ENCODE assay signal across 10 cellular contexts in genomic region chr7:33054261-33054964, GRCh38. TPM values are rescaled to one million over a fixed set of nuclear protein-coding genes. Genes with fewer than 3 reads are reported as not detected.
DNase-seq lines count a peak whose midpoint lies in the region; ATAC-seq and TF ChIP-seq lines count a peak whose summit lies in the region.
"Had no signal": no experiment of that assay in that cellular context is flagged by ENCODE, and none has a peak within 500 bp of the region (broad histone marks: within the 10 kb centered on the region; RNA-seq: fewer than 3 reads in every experiment).

No MANE protein-coding gene starts in this region.

- H3K27me3 ChIP-seq in naive thymus-derived CD4-positive, alpha-beta T cell (ENCODE audit: control insufficient read depth in 2 of 2, insufficient read depth in 2 of 2, low read length in 2 of 2), result no peaks in the 10 kb centered on the region
- H3K27me3 ChIP-seq: upper lobe of left lung had no signal

- no peaks in the 10 kb centered on the region for H3K9me3 ChIP-seq in naive thymus-derived CD4-positive, alpha-beta T cell (ENCODE audit: control insufficient read depth in 2 of 3, low read length in 3 of 3)
- H3K9me3 ChIP-seq: upper lobe of left lung had no signal

- peaks cover 18 to 21% of the 10 kb centered on the region in 2 donors for H3K4me1 ChIP-seq in naive thymus-derived CD4-positive, alpha-beta T cell (ENCODE audit: control insufficient read depth in 2 of 2, insufficient read depth in 2 of 2, low read length in 2 of 2)

- no peaks in the 10 kb centered on the region for H3K9me3 Mint-ChIP-seq in activated T-helper 1 cell treated with anti-CD3 and anti-CD28 coated beads, Interleukin-12 subunit alpha, Interleukin-12 subunit beta, Interleukin-2, Interleukin-4 antibody, amounts not matched to agents 30 ng/mL and 10 ng/mL and 1 ng/mL, durations not matched to agents 14 hours and 24 hours and 36 hours
- no peaks in the 10 kb centered on the region for H3K9me3 Mint-ChIP-seq in naive thymus-derived CD4-positive, alpha-beta T cell
- H3K9me3 Mint-ChIP-seq in type B pancreatic cell, result no peaks in the 10 kb centered on the region
- H3K9me3 Mint-ChIP-seq: IgD-negative memory B cell had no signal

- POLR2A ChIA-PET in naive thymus-derived CD4-positive, alpha-beta T cell (lab: Charles Lee), result interaction anchor here (1.3 to 5.1 kb wide), 3 partner anchors 8 to 163 kb away, joined by 3 to 41 read pairs (median 11); partner anchors contain the start of genes KBTBD2 and NT5C3A

- peaks cover 9% of the 10 kb centered on the region for H3K36me3 Mint-ChIP-seq in activated T-helper 1 cell treated with anti-CD3 and anti-CD28 coated beads, Interleukin-12 subunit alpha, Interleukin-12 subunit beta, Interleukin-2, Interleukin-4 antibody, amounts not matched to agents 30 ng/mL and 10 ng/mL and 1 ng/mL, durations not matched to agents 14 hours and 24 hours and 36 hours (ENCODE audit: low read depth)
- H3K36me3 Mint-ChIP-seq in naive thymus-derived CD4-positive, alpha-beta T cell, result peaks cover 0 to 5% (median 5%) of the 10 kb centered on the region in 5 donors
- H3K36me3 Mint-ChIP-seq in type B pancreatic cell, result peaks cover 6% of the 10 kb centered on the region

- peak; percentile 37 for ATAC-seq in GM18498 (IDR thresholded peaks at IDR 0.05; ENCODE audit: unreplicated experiment)
- ATAC-seq in naive thymus-derived CD4-positive, alpha-beta T cell, result peak; percentile 78
- ATAC-seq in HG03039 (IDR thresholded peaks at IDR 0.05; ENCODE audit: unreplicated experiment), result no peak

- TF ChIP-seq POLR2A in lower leg skin (IDR thresholded peaks at IDR 0.05), result no peak

- H3K4me1 Mint-ChIP-seq in activated T-helper 1 cell treated with anti-CD3 and anti-CD28 coated beads, Interleukin-12 subunit alpha, Interleukin-12 subunit beta, Interleukin-2, Interleukin-4 antibody, amounts not matched to agents 30 ng/mL and 10 ng/mL and 1 ng/mL, durations not matched to agents 14 hours and 24 hours and 36 hours (ENCODE audit: low read depth), result peaks cover 52% of the 10 kb centered on the region
- peaks cover 27 to 88% (median 77%) of the 10 kb centered on the region in 7 donors for H3K4me1 Mint-ChIP-seq in naive thymus-derived CD4-positive, alpha-beta T cell
- peaks cover 17% of the 10 kb centered on the region for H3K4me1 Mint-ChIP-seq in type B pancreatic cell (ENCODE audit: unreplicated experiment)

- H3K36me3 ChIP-seq in naive thymus-derived CD4-positive, alpha-beta T cell (ENCODE audit: control insufficient read depth in 2 of 3, insufficient read depth in 3 of 3, low read length in 3 of 3), result no peaks in the 10 kb centered on the region
- H3K36me3 ChIP-seq: upper lobe of left lung had no signal

- 82 to 91% methylated on average over 2 of the region's 2 CpGs for WGBS in lower leg skin, 2 donors

- H3K27ac Mint-ChIP-seq in activated T-helper 1 cell treated with anti-CD3 and anti-CD28 coated beads, Interleukin-12 subunit alpha, Interleukin-12 subunit beta, Interleukin-2, Interleukin-4 antibody, amounts not matched to agents 30 ng/mL and 10 ng/mL and 1 ng/mL, durations not matched to agents 14 hours and 24 hours and 36 hours, result peak overlapping the region; percentile 23
- H3K27ac Mint-ChIP-seq in naive thymus-derived CD4-positive, alpha-beta T cell, result peak overlapping the region; percentile 58 to 90 (median 76)
- H3K27ac Mint-ChIP-seq in type B pancreatic cell, result no peak overlapping the region
- H3K27ac Mint-ChIP-seq: IgD-negative memory B cell had no signal

- CTCF ChIA-PET in naive thymus-derived CD4-positive, alpha-beta T cell (lab: Charles Lee), result interaction anchor here (0.9 to 2.7 kb wide), 7 partner anchors 8 to 208 kb away, joined by 3 to 9 read pairs (median 5); partner anchors contain the start of gene NT5C3A

- in situ Hi-C loops in KBM-7 (cut with MboI; ENCODE audit: low pct_unique_long_range_greater_than_20kb, low sequenced_read_pairs), result no loop called here

- DNase-seq in KBM-7 (peak; percentile 35), lower leg skin (ENCODE audit: low spot score in 2 of 2) (no peak), type B pancreatic cell (ENCODE audit: extremely low spot score, unreplicated experiment) (no peak)
- DNase-seq in activated T-helper 1 cell treated with anti-CD3 and anti-CD28 coated beads, Interleukin-12 subunit alpha, Interleukin-12 subunit beta, Interleukin-2, Interleukin-4 antibody, amounts not matched to agents 30 ng/mL and 10 ng/mL and 1 ng/mL, durations not matched to agents 14 hours and 24 hours and 36 hours (ENCODE audit: low spot score), result no peak
- peak in 5 of 9 donors; percentile 11 to 31 (median 23) for DNase-seq in naive thymus-derived CD4-positive, alpha-beta T cell
- DNase-seq: stimulated activated CD4-positive, alpha-beta T cell treated with anti-CD3 and anti-CD28 coated beads, Interleukin-15, amount 100 ng/mL, for 24 hours; upper lobe of left lung had no signal

- H3K4me3 ChIP-seq in naive thymus-derived CD4-positive, alpha-beta T cell (ENCODE audit: low read length), result no peak overlapping the region
- H3K4me3 ChIP-seq in lower leg skin (ENCODE audit: low read depth, poor library complexity, severe bottlenecking), result no peak overlapping the region
- H3K4me3 ChIP-seq: upper lobe of left lung had no signal

- TF ChIP-seq CTCF in lower leg skin (IDR thresholded peaks at IDR 0.05) (no peak), type B pancreatic cell (conservative IDR thresholded peaks at IDR 0.05) (no peak)

- no peaks in the 10 kb centered on the region for H3K27me3 Mint-ChIP-seq in activated T-helper 1 cell treated with anti-CD3 and anti-CD28 coated beads, Interleukin-12 subunit alpha, Interleukin-12 subunit beta, Interleukin-2, Interleukin-4 antibody, amounts not matched to agents 30 ng/mL and 10 ng/mL and 1 ng/mL, durations not matched to agents 14 hours and 24 hours and 36 hours (ENCODE audit: insufficient read depth)
- H3K27me3 Mint-ChIP-seq in naive thymus-derived CD4-positive, alpha-beta T cell, result no peaks in the 10 kb centered on the region
- H3K27me3 Mint-ChIP-seq in type B pancreatic cell, result no peaks in the 10 kb centered on the region
- H3K27me3 Mint-ChIP-seq: IgD-negative memory B cell had no signal

- H3K27ac ChIP-seq in naive thymus-derived CD4-positive, alpha-beta T cell (ENCODE audit: low read depth, low read length), result peak overlapping the region; percentile 52

- H3K4me3 Mint-ChIP-seq in activated T-helper 1 cell treated with anti-CD3 and anti-CD28 coated beads, Interleukin-12 subunit alpha, Interleukin-12 subunit beta, Interleukin-2, Interleukin-4 antibody, amounts not matched to agents 30 ng/mL and 10 ng/mL and 1 ng/mL, durations not matched to agents 14 hours and 24 hours and 36 hours, result no peak overlapping the region
- H3K4me3 Mint-ChIP-seq in naive thymus-derived CD4-positive, alpha-beta T cell, result peak overlapping the region in 4 of 10 donors; percentile 5 to 52 (median 30)
- H3K4me3 Mint-ChIP-seq in type B pancreatic cell, result no peak overlapping the region
- H3K4me3 Mint-ChIP-seq: IgD-negative memory B cell had no signal

- intact Hi-C loops in activated T-helper 1 cell treated with anti-CD3 and anti-CD28 coated beads, Interleukin-12 subunit alpha, Interleukin-12 subunit beta, Interleukin-2, Interleukin-4 antibody, amounts not matched to agents 30 ng/mL and 10 ng/mL and 1 ng/mL, durations not matched to agents 14 hours and 24 hours and 36 hours (cut with micrococcal nuclease), result loop anchor here (1.0 to 5.0 kb wide), 3 partner anchors 8 to 287 kb away; partner anchors contain the start of gene NT5C3A
- intact Hi-C loops in naive thymus-derived CD4-positive, alpha-beta T cell (cut with micrococcal nuclease), result loop anchor here (1.0 to 5.0 kb wide), 7 partner anchors 8 to 208 kb away; partner anchors contain the start of genes BBS9 (in 1 of the 2), KBTBD2 (in 1 of the 2) and NT5C3A (in 1 of the 2)
- intact Hi-C loops in lower leg skin (cut with DNase I; ENCODE audit: low total_unique reads), result loop anchor here (10.0 kb wide), 1 partner anchor 110 kb away; no protein-coding TSS in a partner anchor

RNA-seq across cellular contexts. Expression of gene NT5C3A, which starts 8.2 kb away (rescaled TPM):
- 36.2 and 43.9 TPM in 2 replicates for total RNA-seq in activated T-helper 1 cell treated with anti-CD3 and anti-CD28 coated beads, Interleukin-12 subunit alpha, Interleukin-12 subunit beta, Interleukin-2, Interleukin-4 antibody, amounts not matched to agents 30 ng/mL and 10 ng/mL and 1 ng/mL, durations not matched to agents 14 hours and 24 hours and 36 hours
- total RNA-seq in naive thymus-derived CD4-positive, alpha-beta T cell, result 10 to 100 TPM; 36.6 to 51.3 (median 48.5) TPM
- 10 to 100 TPM; 45.7 to 64.8 TPM for polyA plus RNA-seq in naive thymus-derived CD4-positive, alpha-beta T cell
- total RNA-seq in lower leg skin, result 10 to 100 TPM; 30.6 to 44.6 (median 38.9) TPM
- 25.4 and 30.9 TPM in 2 replicates for total RNA-seq in type B pancreatic cell (ENCODE audit: low replicate concordance)

RNA-seq across cellular contexts. Expression of gene RP9, which starts 54.8 kb away (rescaled TPM):
- 22.6 and 23.6 TPM in 2 replicates for total RNA-seq in activated T-helper 1 cell treated with anti-CD3 and anti-CD28 coated beads, Interleukin-12 subunit alpha, Interleukin-12 subunit beta, Interleukin-2, Interleukin-4 antibody, amounts not matched to agents 30 ng/mL and 10 ng/mL and 1 ng/mL, durations not matched to agents 14 hours and 24 hours and 36 hours
- 10 to 100 TPM; 12.7 to 23.3 (median 14.7) TPM for total RNA-seq in naive thymus-derived CD4-positive, alpha-beta T cell
- 10 to 100 TPM; 20.4 to 21.5 TPM for polyA plus RNA-seq in naive thymus-derived CD4-positive, alpha-beta T cell
- 10 to 100 TPM in 1 of 4 donors, 1 to 10 TPM in 3; 5.2 to 16.1 (median 7.3) TPM for total RNA-seq in lower leg skin
- 17.4 and 21.2 TPM in 2 replicates for total RNA-seq in type B pancreatic cell (ENCODE audit: low replicate concordance)

Comparison
In these comparisons a context has a peak if more than half of its experiments do, and no peak if none do; other contexts are left out.
1. DNase-seq: peak in KBM-7 (single experiment) and naive thymus-derived CD4-positive, alpha-beta T cell (5 of 9); none in activated T-helper 1 cell treated with anti-CD3 and anti-CD28 coated beads, Interleukin-12 subunit alpha, Interleukin-12 subunit beta, Interleukin-2, Interleukin-4 antibody, amounts not matched to agents 30 ng/mL and 10 ng/mL and 1 ng/mL, durations not matched to agents 14 hours and 24 hours and 36 hours (single experiment), lower leg skin (0 of 2) and type B pancreatic cell (single experiment).